In genomic region chr22:25874327-25874726, GRCh38 we compare ENCODE assay signal across 27 cellular contexts.
"Had no signal": no experiment of that assay in that cellular context is flagged by ENCODE, and none has a peak within 500 bp of the region (broad histone marks: within the 10 kb centered on the region; RNA-seq: fewer than 3 reads in every experiment).

No MANE protein-coding gene starts in this region.

- H3K27ac ChIP-seq: stomach, suprapubic skin, testis, thoracic aorta, thyroid gland, tibial artery, tibial nerve, transverse colon, upper lobe of left lung, upper lobe of right lung, uterus, vagina had no signal

- H3K4me1 ChIP-seq: stomach, suprapubic skin, testis, thyroid gland, tibial artery, tibial nerve, transverse colon, upper lobe of left lung, upper lobe of right lung, uterus, vagina had no signal

- DNase-seq: stimulated activated CD4-positive, alpha-beta T cell treated with anti-CD3 and anti-CD28 coated beads, Interleukin-2, amount 100 ng/mL, for 48 hours; stimulated activated CD4-positive, alpha-beta T cell treated with anti-CD3 and anti-CD28 coated beads, Interleukin-4, amount 100 ng/mL, for 1 hour; stimulated activated CD4-positive, alpha-beta T cell treated with anti-CD3 and anti-CD28 coated beads, Interleukin-4, amount 100 ng/mL, for 24 hours; stimulated activated CD4-positive, alpha-beta T cell treated with anti-CD3 and anti-CD28 coated beads, Interleukin-4, amount 100 ng/mL, for 4 hours; stimulated activated CD8-positive, alpha-beta memory T cell treated with anti-CD3 and anti-CD28 coated beads, Interleukin-4, amount 100 ng/mL, for 48 hours; stimulated activated naive B cell treated with anti-CD40 and anti-IgM and Interleukin-4, amounts not matched to agents 10 μg/mL and 1 μg/mL and 100 μg/mL, for 72 hours; stimulated activated naive CD4-positive, alpha-beta T cell; stimulated activated naive CD4-positive, alpha-beta T cell treated with Interleukin-2 at 50 U/mL for 16 hours; stimulated activated naive CD8-positive, alpha-beta T cell treated with anti-CD3 and anti-CD28 coated beads, Interleukin-15, amount 100 ng/mL, for 72 hours; stimulated activated naive CD8-positive, alpha-beta T cell treated with anti-CD3 and anti-CD28 coated beads, Interleukin-15, Interleukin-2, amounts not matched to agents 100 U/mL and 50 U/mL, for 24 hours; stomach; substantia nigra; testis; thyroid gland; tibial artery; transverse colon; upper lobe of left lung; upper lobe of right lung; uterus had no signal

- H3K9me3 Mint-ChIP-seq: stimulated activated effector memory CD8-positive, alpha-beta T cell treated with anti-CD3 and anti-CD28 coated beads, Interleukin-12 subunit alpha, Interleukin-12 subunit beta, amount 100 ng/mL, for 72 hours; stimulated activated memory B cell treated with anti-CD40 and anti-IgM and Interleukin-4, amounts not matched to agents 10 μg/mL and 1 μg/mL and 100 μg/mL, for 72 hours; stimulated activated naive B cell treated with anti-CD40 and anti-IgM and Interleukin-4, amounts not matched to agents 10 μg/mL and 1 μg/mL and 100 μg/mL, for 72 hours; stimulated activated naive CD8-positive, alpha-beta T cell treated with anti-CD3 and anti-CD28 coated beads, Interleukin-15, amount 100 ng/mL, for 72 hours; stimulated activated naive CD8-positive, alpha-beta T cell treated with anti-CD3 and anti-CD28 coated beads, Interleukin-15, Interleukin-2, amounts not matched to agents 100 ng/mL and 50 ng/mL, for 24 hours; type B pancreatic cell had no signal

- ATAC-seq: stimulated activated effector memory CD8-positive, alpha-beta T cell treated with anti-CD3 and anti-CD28 coated beads, Interleukin-12 subunit alpha, Interleukin-12 subunit beta, amount 100 ng/mL, for 72 hours; stimulated activated memory B cell treated with anti-CD40 and anti-IgM and Interleukin-4, amounts not matched to agents 10 μg/mL and 1 μg/mL and 100 μg/mL, for 72 hours; stimulated activated naive B cell treated with anti-CD40 and anti-IgM and Interleukin-4, amounts not matched to agents 10 μg/mL and 1 μg/mL and 100 μg/mL, for 72 hours; stimulated activated naive CD8-positive, alpha-beta T cell treated with anti-CD3 and anti-CD28 coated beads, Interleukin-15, amount 100 ng/mL, for 72 hours; stimulated activated naive CD8-positive, alpha-beta T cell treated with anti-CD3 and anti-CD28 coated beads, Interleukin-15, Interleukin-2, amounts not matched to agents 100 U/mL and 50 U/mL, for 24 hours; upper lobe of right lung had no signal

- H3K9me3 ChIP-seq: stomach, suprapubic skin, testis, thoracic aorta, thyroid gland, tibial artery, tibial nerve, transverse colon, upper lobe of left lung, upper lobe of right lung, uterus, vagina had no signal

- H3K4me3 Mint-ChIP-seq: stimulated activated effector memory CD8-positive, alpha-beta T cell treated with anti-CD3 and anti-CD28 coated beads, Interleukin-12 subunit alpha, Interleukin-12 subunit beta, amount 100 ng/mL, for 72 hours; stimulated activated memory B cell treated with anti-CD40 and anti-IgM and Interleukin-4, amounts not matched to agents 10 μg/mL and 1 μg/mL and 100 μg/mL, for 72 hours; stimulated activated naive B cell treated with anti-CD40 and anti-IgM and Interleukin-4, amounts not matched to agents 10 μg/mL and 1 μg/mL and 100 μg/mL, for 72 hours; stimulated activated naive CD8-positive, alpha-beta T cell treated with anti-CD3 and anti-CD28 coated beads, Interleukin-15, amount 100 ng/mL, for 72 hours; stimulated activated naive CD8-positive, alpha-beta T cell treated with anti-CD3 and anti-CD28 coated beads, Interleukin-15, Interleukin-2, amounts not matched to agents 100 ng/mL and 50 ng/mL, for 24 hours; type B pancreatic cell had no signal

- H3K4me3 ChIP-seq: stomach, suprapubic skin, testis, thoracic aorta, thyroid gland, tibial artery, tibial nerve, transverse colon, upper lobe of left lung, upper lobe of right lung, uterus, vagina had no signal

- H3K36me3 ChIP-seq: stomach, suprapubic skin, thyroid gland, tibial artery, tibial nerve, transverse colon, upper lobe of left lung, upper lobe of right lung, uterus, vagina had no signal

- H3K27me3 ChIP-seq: testis, thyroid gland, tibial artery, tibial nerve, upper lobe of left lung, uterus, vagina had no signal

- H3K36me3 Mint-ChIP-seq: stimulated activated effector memory CD8-positive, alpha-beta T cell treated with anti-CD3 and anti-CD28 coated beads, Interleukin-12 subunit alpha, Interleukin-12 subunit beta, amount 100 ng/mL, for 72 hours; stimulated activated memory B cell treated with anti-CD40 and anti-IgM and Interleukin-4, amounts not matched to agents 10 μg/mL and 1 μg/mL and 100 μg/mL, for 72 hours; stimulated activated naive B cell treated with anti-CD40 and anti-IgM and Interleukin-4, amounts not matched to agents 10 μg/mL and 1 μg/mL and 100 μg/mL, for 72 hours; type B pancreatic cell had no signal

- H3K4me1 Mint-ChIP-seq: stimulated activated effector memory CD8-positive, alpha-beta T cell treated with anti-CD3 and anti-CD28 coated beads, Interleukin-12 subunit alpha, Interleukin-12 subunit beta, amount 100 ng/mL, for 72 hours; stimulated activated memory B cell treated with anti-CD40 and anti-IgM and Interleukin-4, amounts not matched to agents 10 μg/mL and 1 μg/mL and 100 μg/mL, for 72 hours; stimulated activated naive B cell treated with anti-CD40 and anti-IgM and Interleukin-4, amounts not matched to agents 10 μg/mL and 1 μg/mL and 100 μg/mL, for 72 hours; stimulated activated naive CD8-positive, alpha-beta T cell treated with anti-CD3 and anti-CD28 coated beads, Interleukin-15, amount 100 ng/mL, for 72 hours had no signal

- H3K27ac Mint-ChIP-seq: stimulated activated effector memory CD8-positive, alpha-beta T cell treated with anti-CD3 and anti-CD28 coated beads, Interleukin-12 subunit alpha, Interleukin-12 subunit beta, amount 100 ng/mL, for 72 hours; stimulated activated memory B cell treated with anti-CD40 and anti-IgM and Interleukin-4, amounts not matched to agents 10 μg/mL and 1 μg/mL and 100 μg/mL, for 72 hours; stimulated activated naive B cell treated with anti-CD40 and anti-IgM and Interleukin-4, amounts not matched to agents 10 μg/mL and 1 μg/mL and 100 μg/mL, for 72 hours; stimulated activated naive CD8-positive, alpha-beta T cell treated with anti-CD3 and anti-CD28 coated beads, Interleukin-15, amount 100 ng/mL, for 72 hours; stimulated activated naive CD8-positive, alpha-beta T cell treated with anti-CD3 and anti-CD28 coated beads, Interleukin-15, Interleukin-2, amounts not matched to agents 100 ng/mL and 50 ng/mL, for 24 hours; type B pancreatic cell had no signal
